24 cellular contexts compared by ENCODE assay signal in the genomic region with DNA sequence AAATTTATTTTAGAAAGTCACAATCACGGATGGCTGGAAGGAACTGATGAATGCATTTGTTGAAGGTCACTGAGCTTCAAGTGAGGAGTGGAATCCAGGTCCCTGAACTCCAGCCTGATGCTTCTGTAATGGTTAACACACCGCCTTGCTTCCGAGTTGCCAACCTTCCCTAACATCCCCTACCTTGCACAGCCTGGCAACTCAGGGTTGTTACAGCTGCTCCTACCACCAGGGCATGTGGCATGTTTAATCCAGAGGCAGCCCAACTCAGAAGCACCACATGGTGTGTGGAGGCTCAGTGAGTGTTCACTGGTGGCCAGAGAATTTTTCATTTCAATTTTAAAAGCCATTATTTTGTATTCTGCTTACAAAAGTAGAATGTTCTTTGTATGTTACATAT. TPM values are rescaled to one million over a fixed set of nuclear protein-coding genes. Genes with fewer than 3 reads are reported as not detected.
A peak's percentile ranks its signal among the peaks of the same experiment; 100 is the strongest.
DNase-seq lines count a peak whose midpoint lies in the region; ATAC-seq, FAIRE-seq and TF ChIP-seq lines count a peak whose summit lies in the region.
"Had no signal": no experiment of that assay in that cellular context is flagged by ENCODE, and none has a peak within 500 bp of the region (broad histone marks: within the 10 kb centered on the region; RNA-seq: fewer than 3 reads in every experiment).

No MANE protein-coding gene starts in this region.

- no peak overlapping the region for H2BK120ac ChIP-seq in IMR-90 (ENCODE audit: low read depth, low read length)
- no peak overlapping the region for H2BK120ac ChIP-seq in neuronal stem cell (ENCODE audit: low read depth, low read length)

- H2BK20ac ChIP-seq in IMR-90 (ENCODE audit: low read depth, low read length), result no peak overlapping the region

- peaks cover 42% of the 10 kb centered on the region for H3K4me1 Mint-ChIP-seq in activated CD4-positive, alpha-beta memory T cell treated with anti-CD3 and anti-CD28 coated beads for 36 hours (ENCODE audit: low read depth)
- peaks cover 40% of the 10 kb centered on the region for H3K4me1 Mint-ChIP-seq in activated CD4-positive, alpha-beta memory T cell treated with anti-CD3 and anti-CD28 coated beads, Interleukin-2, amount 10 ng/mL, durations not matched to agents 7 days and 5 days

- H3K4ac ChIP-seq in IMR-90 (ENCODE audit: low read depth, low read length) (no peak overlapping the region), neuronal stem cell (ENCODE audit: low read length) (no peak overlapping the region)

- ATAC-seq in A549 (peak; percentile 46 to 64; a peak in 5 of 6 replicates), IMR-90 (ENCODE audit: low read depth) (no peak), GM21367 (IDR thresholded peaks at IDR 0.05; ENCODE audit: unreplicated experiment) (no peak), HG03108 (IDR thresholded peaks at IDR 0.05; ENCODE audit: unreplicated experiment) (no peak)

- peaks cover 17 to 34% of the 10 kb centered on the region in 2 experiments for H3K79me1 ChIP-seq in IMR-90 (ENCODE audit: low read depth in 1 of 2, low read length in 2 of 2)
- H3K79me1 ChIP-seq in neuronal stem cell (ENCODE audit: low read depth, low read length), result peaks cover 6% of the 10 kb centered on the region

- H3K36me3 Mint-ChIP-seq in activated CD4-positive, alpha-beta memory T cell treated with anti-CD3 and anti-CD28 coated beads for 36 hours, result peaks cover 47% of the 10 kb centered on the region
- peaks cover 55% of the 10 kb centered on the region for H3K36me3 Mint-ChIP-seq in activated CD4-positive, alpha-beta memory T cell treated with anti-CD3 and anti-CD28 coated beads, Interleukin-2, amount 10 ng/mL, durations not matched to agents 7 days and 5 days (ENCODE audit: low read depth)

- in situ Hi-C loops in IMR-90 (cut with MboI; ENCODE audit: low sequenced_read_pairs), result no loop called here

- H2AFZ ChIP-seq in IMR-90 (replicated peaks; ENCODE audit: low read length, poor library complexity) (no peak overlapping the region), neuronal stem cell (ENCODE audit: low read length) (no peak overlapping the region)

- H3K4me2 ChIP-seq in A549 (no peak overlapping the region), IMR-90 (ENCODE audit: low read depth, low read length) (no peak overlapping the region), neuronal stem cell (ENCODE audit: insufficient read depth, low read length, poor library complexity, severe bottlenecking) (no peak overlapping the region)

- WGBS in A549 (ENCODE audit: missing lambda C conversion rate), result 83% methylated on average over 3 of the region's 3 CpGs
- no CpG with 5 or more reads among the region's 3 CpGs for WGBS in IMR-90 (ENCODE audit: extremely low coverage in 2 of 2, insufficient read length in 1 of 2), 2 experiments
- no CpG with 5 or more reads among the region's 3 CpGs for WGBS in neuronal stem cell (ENCODE audit: extremely low coverage in 2 of 2, insufficient read length in 2 of 2, insufficient replicate concordance in 1 of 2), 2 donors

- DNase-seq in activated CD4-positive, alpha-beta memory T cell treated with anti-CD3 and anti-CD28 coated beads for 36 hours, result no peak
- DNase-seq in activated CD4-positive, alpha-beta memory T cell treated with anti-CD3 and anti-CD28 coated beads, Interleukin-2, amount 10 ng/mL, durations not matched to agents 7 days and 5 days, result no peak
- DNase-seq in A549 (ENCODE audit: low read depth in 1 of 2, low spot score in 1 of 2) (peak; percentile 41 to 42), IMR-90 (no peak), neuronal stem cell (ENCODE audit: low spot score) (no peak), kidney tubule cell (ENCODE audit: low spot score) (no peak)
- DNase-seq: activated CD4-positive, alpha-beta T cell treated with anti-CD3 and anti-CD28 coated beads, Interleukin-2, amount 50 U/mL, for 1 hour; amygdala; colonic mucosa; HCEC 1CT; lower lobe of right lung; NCI-H1048; NCI-H187; NCI-H2171 treated with DMSO at 0.1 percent for 48 hours; stimulated activated CD4-positive, alpha-beta T cell treated with anti-CD3 and anti-CD28 coated beads, Interleukin-1b, Interleukin-23, amount 100 ng/mL, for 48 hours had no signal

- H3K4me3 ChIP-seq in A549, result no peak overlapping the region
- H3K4me3 ChIP-seq in IMR-90 (ENCODE audit: insufficient read depth, low read depth, low read length), result no peak overlapping the region
- H3K4me3 ChIP-seq in neuronal stem cell (ENCODE audit: low read length in 2 of 2), result no peak overlapping the region
- H3K4me3 ChIP-seq: BLaER1 treated with 17β-estradiol and CSF1 and Interleukin-3, amounts not matched to agents 10 nM and 100 nM; breast epithelium; colonic mucosa; esophagus muscularis mucosa; lower lobe of right lung; skin epidermis had no signal

- CTCF ChIA-PET in activated CD4-positive, alpha-beta memory T cell treated with anti-CD3 and anti-CD28 coated beads for 36 hours (lab: Charles Lee), result interaction anchor here (0.7 to 0.9 kb wide), 3 partner anchors 344 to 358 kb away, joined by 3 read pairs; no protein-coding TSS in a partner anchor
- CTCF ChIA-PET in activated CD4-positive, alpha-beta memory T cell treated with anti-CD3 and anti-CD28 coated beads, Interleukin-2, amount 10 ng/mL, durations not matched to agents 7 days and 5 days (lab: Charles Lee), result interaction anchor here (0.7 to 1.4 kb wide), 2 partner anchors 327 to 359 kb away, joined by 3 to 4 read pairs; no protein-coding TSS in a partner anchor
- CTCF ChIA-PET in A549 (lab: Yijun Ruan, JAX) (interaction anchor here (1.1 to 3.6 kb wide), 5 partner anchors 68 to 639 kb away, joined by 3 to 13 read pairs (median 7); no protein-coding TSS in a partner anchor), IMR-90 (lab: Yijun Ruan, JAX) (interaction anchor here (1.0 kb wide), 1 partner anchor 327 kb away, joined by 4 read pairs; no protein-coding TSS in a partner anchor)

- TF ChIP-seq CTCF in A549 (IDR thresholded peaks at IDR 0.05) (no peak), IMR-90 (conservative IDR thresholded peaks at IDR 0.05; ENCODE audit: low read depth, low read length) (no peak)

- H4K5ac ChIP-seq in IMR-90 (ENCODE audit: low read depth, low read length), result no peak overlapping the region

- peak overlapping the region; percentile 33 for H3K27ac Mint-ChIP-seq in activated CD4-positive, alpha-beta memory T cell treated with anti-CD3 and anti-CD28 coated beads for 36 hours
- H3K27ac Mint-ChIP-seq in activated CD4-positive, alpha-beta memory T cell treated with anti-CD3 and anti-CD28 coated beads, Interleukin-2, amount 10 ng/mL, durations not matched to agents 7 days and 5 days, result no peak overlapping the region
- H3K27ac Mint-ChIP-seq: T-helper 2 cell treated with Interferon-gamma antibody and Interleukin-4, amounts not matched to agents 5 μg/mL and 100 μg/mL, for 36 hours had no signal

- H2BK5ac ChIP-seq in IMR-90 (ENCODE audit: low read depth, low read length, poor library complexity, severe bottlenecking), result no peak overlapping the region
- no peak overlapping the region for H2BK5ac ChIP-seq in neuronal stem cell (ENCODE audit: low read length)

- peaks cover 33% of the 10 kb centered on the region for H3K36me3 ChIP-seq in IMR-90 (ENCODE audit: control insufficient read depth, insufficient read depth, low read length)
- peaks cover 28 to 84% of the 10 kb centered on the region in 2 donors for H3K36me3 ChIP-seq in neuronal stem cell (replicated peaks in 1 of 2; ENCODE audit: control insufficient read depth in 2 of 2, insufficient read depth in 2 of 2, low read length in 2 of 2)

- H3K23ac ChIP-seq in IMR-90 (ENCODE audit: low read depth, low read length) (peak overlapping the region; percentile 80; the same call in 1 of the 2 replicates), neuronal stem cell (ENCODE audit: low read depth, low read length, poor library complexity) (no peak overlapping the region)

- no peak overlapping the region for H2BK15ac ChIP-seq in IMR-90 (ENCODE audit: low read depth, low read length)
- no peak overlapping the region for H2BK15ac ChIP-seq in neuronal stem cell (ENCODE audit: low read length)

- peaks cover 15% of the 10 kb centered on the region for H3K4me1 ChIP-seq in A549
- peaks cover 6% of the 10 kb centered on the region for H3K4me1 ChIP-seq in IMR-90 (ENCODE audit: control insufficient read depth, insufficient read depth, low read length)
- H3K4me1 ChIP-seq in neuronal stem cell (ENCODE audit: control insufficient read depth in 2 of 2, insufficient read depth in 1 of 2, low read depth in 1 of 2, low read length in 2 of 2), result peaks cover 2 to 8% of the 10 kb centered on the region in 2 donors
- H3K4me1 ChIP-seq: colonic mucosa had no signal

- POLR2A ChIA-PET in activated CD4-positive, alpha-beta memory T cell treated with anti-CD3 and anti-CD28 coated beads for 36 hours (lab: Charles Lee), result interaction anchor here (1.1 kb wide), 1 partner anchor 352 kb away, joined by 4 read pairs; a partner anchor contains a TSS
- POLR2A ChIA-PET in activated CD4-positive, alpha-beta memory T cell treated with anti-CD3 and anti-CD28 coated beads, Interleukin-2, amount 10 ng/mL, durations not matched to agents 7 days and 5 days (lab: Charles Lee), result interaction anchor here (1.1 to 4.9 kb wide), 2 partner anchors 77 to 353 kb away, joined by 3 to 37 read pairs; a partner anchor contains a TSS
- POLR2A ChIA-PET in A549 (lab: Yijun Ruan, JAX) (no interaction called here), IMR-90 (lab: Charles Lee; ENCODE audit: unreplicated experiment) (no interaction called here)

- H3K56ac ChIP-seq in IMR-90 (ENCODE audit: extremely low read depth, insufficient read depth, low read length), result no peak overlapping the region

- TF ChIP-seq RAD21 in A549 (conservative IDR thresholded peaks at IDR 0.05 in 1 of 2, IDR thresholded peaks at IDR 0.05 in 1 of 2), result no peak
- no peak for TF ChIP-seq RAD21 in IMR-90 (IDR thresholded peaks at IDR 0.05; ENCODE audit: low read length)

- H4K8ac ChIP-seq in IMR-90 (ENCODE audit: low read depth in 2 of 2, low read length in 2 of 2) (no peak overlapping the region), neuronal stem cell (ENCODE audit: low read depth, low read length) (no peak overlapping the region)

- H4K20me1 ChIP-seq in IMR-90 (ENCODE audit: insufficient read depth, low read length), result peaks cover 11% of the 10 kb centered on the region; the same call in 1 of the 2 replicates

- no peak overlapping the region for H3K27ac ChIP-seq in A549
- H3K27ac ChIP-seq in IMR-90 (ENCODE audit: insufficient read depth, low read length), result no peak overlapping the region
- H3K27ac ChIP-seq in neuronal stem cell (replicated peaks; ENCODE audit: low read length), result no peak overlapping the region
- H3K27ac ChIP-seq: breast epithelium, colonic mucosa, esophagus muscularis mucosa, HL-60, lower lobe of right lung, skin epidermis had no signal

- TF ChIP-seq EP300 in A549 (IDR thresholded peaks at IDR 0.05), result no peak

- TF ChIP-seq POLR2A in A549 (IDR thresholded peaks at IDR 0.05; ENCODE audit: low read length) (no peak), IMR-90 (IDR thresholded peaks at IDR 0.05; ENCODE audit: low read depth, low read length) (no peak)

- H3K27me3 ChIP-seq in IMR-90 (ENCODE audit: control insufficient read depth, insufficient read depth, low read length) (no peaks in the 10 kb centered on the region), neuronal stem cell (ENCODE audit: control insufficient read depth in 3 of 3, insufficient read depth in 3 of 3, low read depth in 1 of 3, low read length in 3 of 3) (no peaks in the 10 kb centered on the region)
- H3K27me3 ChIP-seq: BLaER1 treated with 17β-estradiol and CSF1 and Interleukin-3, amounts not matched to agents 10 nM and 100 nM; breast epithelium; colonic mucosa; esophagus muscularis mucosa had no signal

- H2AK9ac ChIP-seq in IMR-90 (replicated peaks; ENCODE audit: low read depth, low read length, poor library complexity), result no peak overlapping the region

- H2BK12ac ChIP-seq in neuronal stem cell (ENCODE audit: low read length), result no peak overlapping the region

- no peak overlapping the region for H3K9ac ChIP-seq in IMR-90 (ENCODE audit: low read depth, low read length)
- peak overlapping the region; percentile 44 for H3K9ac ChIP-seq in neuronal stem cell (ENCODE audit: low read depth, low read length, poor library complexity)

- BruUV-seq in IMR-90 (replicated peaks; lab: Mats Ljungman, UMichigan), result no TSS peak

- no peak overlapping the region for H3K18ac ChIP-seq in IMR-90 (ENCODE audit: low read depth, low read length)
- H3K18ac ChIP-seq in neuronal stem cell (ENCODE audit: low read length), result no peak overlapping the region

- no peaks in the 10 kb centered on the region for H3K9me3 Mint-ChIP-seq in activated CD4-positive, alpha-beta memory T cell treated with anti-CD3 and anti-CD28 coated beads for 36 hours
- no peaks in the 10 kb centered on the region for H3K9me3 Mint-ChIP-seq in activated CD4-positive, alpha-beta memory T cell treated with anti-CD3 and anti-CD28 coated beads, Interleukin-2, amount 10 ng/mL, durations not matched to agents 7 days and 5 days
- H3K9me3 Mint-ChIP-seq: T-helper 2 cell treated with Interferon-gamma antibody and Interleukin-4, amounts not matched to agents 5 μg/mL and 100 μg/mL, for 36 hours had no signal

- no peaks in the 10 kb centered on the region for H3K9me1 ChIP-seq in IMR-90 (ENCODE audit: insufficient read depth, low read length)

- H3K9me3 ChIP-seq in A549 (no peaks in the 10 kb centered on the region), IMR-90 (ENCODE audit: control insufficient read depth, insufficient read depth, low read length) (no peaks in the 10 kb centered on the region), neuronal stem cell (replicated peaks in 1 of 2; ENCODE audit: control insufficient read depth in 2 of 2, insufficient read depth in 1 of 2, low read depth in 1 of 2, low read length in 2 of 2) (peaks cover 0 to 3% of the 10 kb centered on the region in 2 donors)
- H3K9me3 ChIP-seq: BLaER1 treated with 17β-estradiol and CSF1 and Interleukin-3, amounts not matched to agents 10 nM and 100 nM; breast epithelium; colonic mucosa; esophagus muscularis mucosa; lower lobe of right lung had no signal

- intact Hi-C loops in activated CD4-positive, alpha-beta memory T cell treated with anti-CD3 and anti-CD28 coated beads for 36 hours (cut with micrococcal nuclease), result no loop called here
- intact Hi-C loops in IMR-90 (cut with micrococcal nuclease), result loop anchor here (10.0 kb wide), 1 partner anchor 632 kb away; no protein-coding TSS in a partner anchor

- dilution Hi-C loops in IMR-90 (cut with HindIII; ENCODE audit: low sequenced_read_pairs, unreplicated experiment), result no loop called here

- no peak overlapping the region for H4K91ac ChIP-seq in IMR-90 (ENCODE audit: insufficient read depth, low read depth, low read length)
- no peak overlapping the region for H4K91ac ChIP-seq in neuronal stem cell (ENCODE audit: low read depth, low read length, poor library complexity)

- H3K27me3 Mint-ChIP-seq in activated CD4-positive, alpha-beta memory T cell treated with anti-CD3 and anti-CD28 coated beads for 36 hours, result no peaks in the 10 kb centered on the region
- H3K27me3 Mint-ChIP-seq in activated CD4-positive, alpha-beta memory T cell treated with anti-CD3 and anti-CD28 coated beads, Interleukin-2, amount 10 ng/mL, durations not matched to agents 7 days and 5 days, result no peaks in the 10 kb centered on the region

- H3K14ac ChIP-seq in IMR-90 (replicated peaks; ENCODE audit: low read depth, low read length) (no peak overlapping the region), neuronal stem cell (ENCODE audit: low read length) (no peak overlapping the region)

- H3K4me3 Mint-ChIP-seq in activated CD4-positive, alpha-beta memory T cell treated with anti-CD3 and anti-CD28 coated beads for 36 hours, result no peak overlapping the region
- H3K4me3 Mint-ChIP-seq in activated CD4-positive, alpha-beta memory T cell treated with anti-CD3 and anti-CD28 coated beads, Interleukin-2, amount 10 ng/mL, durations not matched to agents 7 days and 5 days, result no peak overlapping the region
- H3K4me3 Mint-ChIP-seq: T-helper 2 cell treated with Interferon-gamma antibody and Interleukin-4, amounts not matched to agents 5 μg/mL and 100 μg/mL, for 36 hours had no signal

- no peak for FAIRE-seq in A549 (lab: Jason Lieb, UNC)
- FAIRE-seq: frontal cortex had no signal

- H2AK5ac ChIP-seq in IMR-90 (ENCODE audit: low read depth, low read length) (no peak overlapping the region), neuronal stem cell (ENCODE audit: low read depth, low read length) (no peak overlapping the region)

RNA-seq across cellular contexts. Expression of a gene that starts 4.9 kb away (rescaled TPM):
- 10 to 100 TPM; 41.7 to 48.1 TPM for total RNA-seq in activated CD4-positive, alpha-beta memory T cell treated with anti-CD3 and anti-CD28 coated beads for 36 hours
- 10 to 100 TPM; 41.8 to 43.8 TPM for total RNA-seq in activated CD4-positive, alpha-beta memory T cell treated with anti-CD3 and anti-CD28 coated beads, Interleukin-2, amount 10 ng/mL, durations not matched to agents 7 days and 5 days
- polyA plus RNA-seq in A549 (2011; rRNA removed) (76.6 TPM in 2 replicates), A549 (2017; fragmentation: RNase III; extraction: RNeasy Plus Mini Kit Qiagen cat#74134 plus additional on column Dnase treatment) (37.5 to 40.6 TPM (median 39.6 TPM) in 3 replicates), IMR-90 (2012; rRNA removed) (34.5 and 35.5 TPM in 2 replicates)
- polyA plus RNA-seq in A549 (2012; cell fraction: cytosol; rRNA removed), result 43.2 and 45.1 TPM in 2 replicates
- polyA plus RNA-seq in A549 (2012; cell fraction: nucleus; rRNA removed), result 44.9 and 58.5 TPM in 2 replicates
- 54.6 and 60.5 TPM in 2 replicates for polyA minus RNA-seq in A549 (2011; rRNA and poly(A)+ RNA removed)
- total RNA-seq in IMR-90 (2012; rRNA removed), result 27.4 and 30.6 TPM in 2 replicates
- 54.5 and 74.3 TPM in 2 replicates for polyA plus RNA-seq in IMR-90 (2012; cell fraction: cytosol; rRNA removed)
- polyA plus RNA-seq in IMR-90 (2012; cell fraction: nucleus; rRNA removed; ENCODE audit: low replicate concordance), result 33.7 and 52.5 TPM in 2 replicates
- polyA plus RNA-seq in neuronal stem cell (2013, experiment 1 of 2), result 31.2 TPM
- 30.8 TPM for polyA plus RNA-seq in neuronal stem cell (2013, experiment 2 of 2)

Comparison
In these comparisons a context has a peak if more than half of its experiments do, and no peak if none do; other contexts are left out.
1. DNase-seq: peak in A549 (2 of 2); none in activated CD4-positive, alpha-beta memory T cell treated with anti-CD3 and anti-CD28 coated beads for 36 hours (single experiment), activated CD4-positive, alpha-beta memory T cell treated with anti-CD3 and anti-CD28 coated beads, Interleukin-2, amount 10 ng/mL, durations not matched to agents 7 days and 5 days (single experiment), IMR-90 (single experiment), neuronal stem cell (single experiment) and kidney tubule cell (single experiment).
2. ATAC-seq: peak in A549 (2 of 2); none in IMR-90 (single experiment), GM21367 (single experiment) and HG03108 (single experiment).
3. POLR2A ChIA-PET loops: an anchor here in activated CD4-positive, alpha-beta memory T cell treated with anti-CD3 and anti-CD28 coated beads for 36 hours (1.1 kb wide) and activated CD4-positive, alpha-beta memory T cell treated with anti-CD3 and anti-CD28 coated beads, Interleukin-2, amount 10 ng/mL, durations not matched to agents 7 days and 5 days (1.1 to 4.9 kb wide); none called in A549 and IMR-90.